Comparison of ENCODE assay signal across 9 cellular contexts in genomic region chr11:3781423-3781822, GRCh38. TPM values are rescaled to one million over a fixed set of nuclear protein-coding genes. Genes with fewer than 3 reads are reported as not detected.
DNase-seq lines count a peak whose midpoint lies in the region; ATAC-seq and TF ChIP-seq lines count a peak whose summit lies in the region.
"Had no signal": no experiment of that assay in that cellular context is flagged by ENCODE, and none has a peak within 500 bp of the region (broad histone marks: within the 10 kb centered on the region; RNA-seq: fewer than 3 reads in every experiment).

No MANE protein-coding gene starts in this region.

- peak overlapping the region; percentile 68 for H3K27ac Mint-ChIP-seq in activated naive CD4-positive, alpha-beta T cell treated with anti-CD3 and anti-CD28 coated beads for 36 hours
- peak overlapping the region in 1 of 2 donors; percentile 92 for H3K27ac Mint-ChIP-seq in activated naive CD4-positive, alpha-beta T cell treated with anti-CD3 and anti-CD28 coated beads, Interleukin-2, amount 50 U/mL, for 72 hours

- CTCF ChIA-PET in activated naive CD4-positive, alpha-beta T cell treated with anti-CD3 and anti-CD28 coated beads for 36 hours (lab: Charles Lee): interaction anchor here (1.1 to 6.5 kb wide), 3 partner anchors 9 to 290 kb away, joined by 3 to 54 read pairs (median 3); partner anchors contain the start of gene PGAP2

- H3K9ac ChIP-seq in smooth muscle cell (ENCODE audit: low read depth): no peak overlapping the region

- TF ChIP-seq CTCF in fibroblast of mammary gland (conservative IDR thresholded peaks at IDR 0.05; ENCODE audit: control insufficient read depth, insufficient read depth, low read depth, low read length): no peak
- no peak for TF ChIP-seq CTCF in smooth muscle cell (IDR thresholded peaks at IDR 0.05; ENCODE audit: borderline replicate concordance, insufficient read depth, poor library complexity, severe bottlenecking)

- H3K4me1 ChIP-seq in smooth muscle cell (ENCODE audit: low read depth): peaks cover 3% of the 10 kb centered on the region

- peak overlapping the region; percentile 50 for H3K4me2 ChIP-seq in smooth muscle cell

- 36% methylated on average over 2 of the region's 2 CpGs for WGBS in smooth muscle cell (ENCODE audit: low lambda C conversion rate)

- H3K4me3 Mint-ChIP-seq in activated naive CD4-positive, alpha-beta T cell treated with anti-CD3 and anti-CD28 coated beads for 36 hours: no peak overlapping the region
- no peak overlapping the region for H3K4me3 Mint-ChIP-seq in activated T-cell treated with anti-CD3 and anti-CD28 coated beads, Interleukin-2, amount 50 U/mL, for 4 hours

- no peak overlapping the region for H3K4me3 ChIP-seq in fibroblast of mammary gland (ENCODE audit: control insufficient read depth, low read depth, low read length)
- H3K4me3 ChIP-seq in smooth muscle cell: no peak overlapping the region
- H3K4me3 ChIP-seq: dorsolateral prefrontal cortex had no signal

- no peaks in the 10 kb centered on the region for H3K27me3 Mint-ChIP-seq in activated naive CD4-positive, alpha-beta T cell treated with anti-CD3 and anti-CD28 coated beads for 36 hours (ENCODE audit: low read depth)
- H3K27me3 Mint-ChIP-seq in activated T-cell treated with anti-CD3 and anti-CD28 coated beads, Interleukin-2, amount 50 U/mL, for 4 hours (ENCODE audit: low read depth): no peaks in the 10 kb centered on the region

- H3K9me3 Mint-ChIP-seq in activated naive CD4-positive, alpha-beta T cell treated with anti-CD3 and anti-CD28 coated beads for 36 hours: no peaks in the 10 kb centered on the region
- no peaks in the 10 kb centered on the region for H3K9me3 Mint-ChIP-seq in activated naive CD4-positive, alpha-beta T cell treated with anti-CD3 and anti-CD28 coated beads, Interleukin-2, amount 50 U/mL, for 72 hours
- H3K9me3 Mint-ChIP-seq in activated T-cell treated with anti-CD3 and anti-CD28 coated beads, Interleukin-2, amount 50 U/mL, for 4 hours: no peaks in the 10 kb centered on the region

- in situ Hi-C loops in ACHN (cut with HindIII; ENCODE audit: low pct_ligation_motif_present, low pct_unique_long_range_greater_than_20kb, low sequenced_read_pairs): no loop called here

- peaks cover 7% of the 10 kb centered on the region for H3K36me3 ChIP-seq in smooth muscle cell (ENCODE audit: low read depth)

- peaks cover 71% of the 10 kb centered on the region for H4K20me1 ChIP-seq in smooth muscle cell (ENCODE audit: low read depth)

- no peak for ATAC-seq in activated naive CD4-positive, alpha-beta T cell treated with anti-CD3 and anti-CD28 coated beads, Interleukin-2, amount 50 U/mL, for 72 hours
- no peak for ATAC-seq in HG02623 (IDR thresholded peaks at IDR 0.05; ENCODE audit: unreplicated experiment)
- ATAC-seq in activated T-cell treated with anti-CD3 and anti-CD28 coated beads, Interleukin-2, amount 50 U/mL, for 4 hours: no peak

- H3K4me1 Mint-ChIP-seq in activated naive CD4-positive, alpha-beta T cell treated with anti-CD3 and anti-CD28 coated beads for 36 hours (ENCODE audit: low read depth): peaks cover 45% of the 10 kb centered on the region
- H3K4me1 Mint-ChIP-seq in activated T-cell treated with anti-CD3 and anti-CD28 coated beads, Interleukin-2, amount 50 U/mL, for 4 hours (ENCODE audit: low read depth): peaks cover 46% of the 10 kb centered on the region

- peaks cover 53% of the 10 kb centered on the region for H3K79me2 ChIP-seq in smooth muscle cell (ENCODE audit: low read depth)

- peaks cover 39% of the 10 kb centered on the region for H3K36me3 Mint-ChIP-seq in activated naive CD4-positive, alpha-beta T cell treated with anti-CD3 and anti-CD28 coated beads for 36 hours (ENCODE audit: low read depth)
- H3K36me3 Mint-ChIP-seq in activated naive CD4-positive, alpha-beta T cell treated with anti-CD3 and anti-CD28 coated beads, Interleukin-2, amount 50 U/mL, for 72 hours: peaks cover 8 to 49% of the 10 kb centered on the region in 2 donors
- peaks cover 31% of the 10 kb centered on the region for H3K36me3 Mint-ChIP-seq in activated T-cell treated with anti-CD3 and anti-CD28 coated beads, Interleukin-2, amount 50 U/mL, for 4 hours (ENCODE audit: insufficient read depth)

- H3K27ac ChIP-seq in smooth muscle cell (ENCODE audit: low read depth): peak overlapping the region; percentile 60

- no peaks in the 10 kb centered on the region for H3K27me3 ChIP-seq in smooth muscle cell (ENCODE audit: low read depth)
- H3K27me3 ChIP-seq: dorsolateral prefrontal cortex had no signal

- no peak overlapping the region for H2AFZ ChIP-seq in smooth muscle cell (ENCODE audit: low read depth)

- H3K9me3 ChIP-seq in smooth muscle cell (replicated peaks; ENCODE audit: low read depth): no peaks in the 10 kb centered on the region

- intact Hi-C loops in activated naive CD4-positive, alpha-beta T cell treated with anti-CD3 and anti-CD28 coated beads for 36 hours (cut with micrococcal nuclease): no loop called here

- DNase-seq in activated naive CD4-positive, alpha-beta T cell treated with anti-CD3 and anti-CD28 coated beads for 36 hours: no peak
- DNase-seq in activated naive CD4-positive, alpha-beta T cell treated with anti-CD3 and anti-CD28 coated beads, Interleukin-2, amount 50 U/mL, for 72 hours (ENCODE audit: low spot score in 2 of 2): no peak
- peak; percentile 38 for DNase-seq in SIG-M5 (lab: John Stamatoyannopoulos, UW)
- DNase-seq in fibroblast of mammary gland (ENCODE audit: low read depth): peak; percentile 54
- DNase-seq in smooth muscle cell (lab: John Stamatoyannopoulos, UW; ENCODE audit: unreplicated experiment): no peak
- DNase-seq in ACHN: no peak
- no peak for DNase-seq in activated T-cell treated with anti-CD3 and anti-CD28 coated beads, Interleukin-2, amount 50 U/mL, for 4 hours
- DNase-seq: dorsolateral prefrontal cortex had no signal

- H3F3A ChIP-seq in smooth muscle cell (ENCODE audit: low read depth): peaks cover 6% of the 10 kb centered on the region

RNA-seq across cellular contexts. Expression of gene NUP98, which starts 15.9 kb away (rescaled TPM):
- total RNA-seq in activated naive CD4-positive, alpha-beta T cell treated with anti-CD3 and anti-CD28 coated beads for 36 hours: 10 to 100 TPM; 90.8 to 97.6 TPM
- 100 to 1,000 TPM in 1 of 2 donors, 10 to 100 TPM in 1; 98.0 to 131 TPM for total RNA-seq in activated naive CD4-positive, alpha-beta T cell treated with anti-CD3 and anti-CD28 coated beads, Interleukin-2, amount 50 U/mL, for 72 hours
- 81.8 and 84.0 TPM in 2 replicates for total RNA-seq in smooth muscle cell
- polyA plus RNA-seq in smooth muscle cell: 15.8 and 19.6 TPM in 2 replicates
- total RNA-seq in activated T-cell treated with anti-CD3 and anti-CD28 coated beads, Interleukin-2, amount 50 U/mL, for 4 hours: 100 to 1,000 TPM; 118 to 124 (median 119) TPM

RNA-seq across cellular contexts. Expression of gene PGAP2, which starts 26.9 kb away (rescaled TPM):
- 10 to 100 TPM; 38.9 to 40.8 TPM for total RNA-seq in activated naive CD4-positive, alpha-beta T cell treated with anti-CD3 and anti-CD28 coated beads for 36 hours
- 10 to 100 TPM; 27.1 to 33.5 TPM for total RNA-seq in activated naive CD4-positive, alpha-beta T cell treated with anti-CD3 and anti-CD28 coated beads, Interleukin-2, amount 50 U/mL, for 72 hours
- total RNA-seq in smooth muscle cell: 8.7 and 9.5 TPM in 2 replicates
- polyA plus RNA-seq in smooth muscle cell: 10.9 and 22.9 TPM in 2 replicates
- 10 to 100 TPM; 28.9 to 31.2 (median 29.0) TPM for total RNA-seq in activated T-cell treated with anti-CD3 and anti-CD28 coated beads, Interleukin-2, amount 50 U/mL, for 4 hours

RNA-seq across cellular contexts. Expression of gene RHOG, which starts 59.3 kb away (rescaled TPM):
- 100 to 1,000 TPM; 142 TPM for total RNA-seq in activated naive CD4-positive, alpha-beta T cell treated with anti-CD3 and anti-CD28 coated beads for 36 hours
- 100 to 1,000 TPM; 109 to 154 TPM for total RNA-seq in activated naive CD4-positive, alpha-beta T cell treated with anti-CD3 and anti-CD28 coated beads, Interleukin-2, amount 50 U/mL, for 72 hours
- total RNA-seq in smooth muscle cell: 20.2 and 20.7 TPM in 2 replicates
- 32.7 and 51.3 TPM in 2 replicates for polyA plus RNA-seq in smooth muscle cell
- total RNA-seq in activated T-cell treated with anti-CD3 and anti-CD28 coated beads, Interleukin-2, amount 50 U/mL, for 4 hours: 100 to 1,000 TPM; 174 to 187 (median 184) TPM

Comparison
In these comparisons a context has a peak if more than half of its experiments do, and no peak if none do; other contexts are left out.
1. DNase-seq: peak in SIG-M5 (single experiment) and fibroblast of mammary gland (single experiment); none in activated naive CD4-positive, alpha-beta T cell treated with anti-CD3 and anti-CD28 coated beads for 36 hours (single experiment), activated naive CD4-positive, alpha-beta T cell treated with anti-CD3 and anti-CD28 coated beads, Interleukin-2, amount 50 U/mL, for 72 hours (0 of 2), smooth muscle cell (single experiment), ACHN (single experiment) and activated T-cell treated with anti-CD3 and anti-CD28 coated beads, Interleukin-2, amount 50 U/mL, for 4 hours (single experiment).